ENCODE assay signal across 1 cellular context in the genomic region with DNA sequence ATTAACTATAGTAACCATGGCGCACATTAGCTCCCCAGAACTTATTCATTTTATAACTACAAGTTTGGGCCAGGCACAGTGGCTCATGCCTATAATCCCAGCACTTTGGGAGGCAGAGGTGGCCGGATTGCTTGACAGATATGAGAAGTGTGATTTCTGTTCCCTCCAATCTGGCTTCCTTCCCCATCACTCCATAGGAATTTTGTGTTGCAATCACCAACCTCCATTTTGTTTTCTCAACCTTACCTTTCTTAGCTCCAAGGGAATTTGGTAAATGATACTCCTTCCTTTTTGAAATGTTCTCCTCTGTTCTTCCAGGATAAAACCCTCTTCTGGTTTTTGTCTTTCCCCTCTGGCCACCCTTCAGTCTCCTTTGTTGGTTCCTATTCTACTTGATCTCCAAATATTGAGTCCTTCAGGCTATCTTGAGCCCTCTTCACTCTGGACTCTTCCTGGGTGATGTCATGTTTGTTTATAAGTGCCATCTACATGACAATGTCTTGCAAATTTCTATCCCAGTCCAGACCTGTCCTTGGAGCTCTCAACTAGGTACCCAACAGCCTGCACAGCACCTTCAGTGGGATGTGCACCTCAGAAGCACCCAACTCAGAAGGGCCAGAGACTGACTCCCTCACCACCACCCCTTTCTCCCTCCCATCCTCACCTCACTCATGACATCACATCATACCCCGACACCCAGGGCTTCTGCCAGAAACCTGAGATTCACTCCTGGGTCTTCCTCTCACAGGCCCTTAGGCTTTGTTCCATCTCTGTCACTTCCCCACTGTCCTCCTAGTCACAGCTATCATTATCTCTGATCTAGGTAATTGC.
A peak's percentile ranks its signal among the peaks of the same experiment; 100 is the strongest.
TF ChIP-seq lines count a peak whose summit lies in the region.

No MANE protein-coding gene starts in this region.

TF ChIP-seq in HepG2, 621 proteins besides CTCF, POLR2A, EP300 and RAD21:
- TF ChIP-seq NR2F1 (CRISPR knock-in tag; IDR thresholded peaks at IDR 0.05) (no peak), ATF7 (IDR thresholded peaks at IDR 0.05) (peak; percentile 2; the same call in 1 of the 2 replicates), ATF7 (CRISPR knock-in tag; IDR thresholded peaks at IDR 0.05) (no peak), POLR2G (IDR thresholded peaks at IDR 0.05; ENCODE audit: low read depth, low read length) (peak; percentile 31; the same call in 1 of the 2 replicates), ZNF430 (CRISPR knock-in tag; IDR thresholded peaks at IDR 0.05) (no peak), CEBPB (IDR thresholded peaks at IDR 0.05; ENCODE audit: borderline replicate concordance, low read depth, low read length) (peak; percentile 50), CREB1 (IDR thresholded peaks at IDR 0.05) (peak; percentile 23; the same call in 1 of the 2 replicates), CREB1 (CRISPR knock-in tag; IDR thresholded peaks at IDR 0.05) (no peak), ZFYVE20 (CRISPR knock-in tag; IDR thresholded peaks at IDR 0.05; ENCODE audit: borderline replicate concordance, low read depth) (no peak), RBM22 (optimal IDR thresholded peaks at IDR 0.05; ENCODE audit: low read length) (peak; percentile 88), KDM2A (CRISPR knock-in tag; IDR thresholded peaks at IDR 0.05; ENCODE audit: borderline replicate concordance, low read depth) (no peak), MYNN (CRISPR knock-in tag; IDR thresholded peaks at IDR 0.05; ENCODE audit: low read depth) (no peak)
